In the genomic region with DNA sequence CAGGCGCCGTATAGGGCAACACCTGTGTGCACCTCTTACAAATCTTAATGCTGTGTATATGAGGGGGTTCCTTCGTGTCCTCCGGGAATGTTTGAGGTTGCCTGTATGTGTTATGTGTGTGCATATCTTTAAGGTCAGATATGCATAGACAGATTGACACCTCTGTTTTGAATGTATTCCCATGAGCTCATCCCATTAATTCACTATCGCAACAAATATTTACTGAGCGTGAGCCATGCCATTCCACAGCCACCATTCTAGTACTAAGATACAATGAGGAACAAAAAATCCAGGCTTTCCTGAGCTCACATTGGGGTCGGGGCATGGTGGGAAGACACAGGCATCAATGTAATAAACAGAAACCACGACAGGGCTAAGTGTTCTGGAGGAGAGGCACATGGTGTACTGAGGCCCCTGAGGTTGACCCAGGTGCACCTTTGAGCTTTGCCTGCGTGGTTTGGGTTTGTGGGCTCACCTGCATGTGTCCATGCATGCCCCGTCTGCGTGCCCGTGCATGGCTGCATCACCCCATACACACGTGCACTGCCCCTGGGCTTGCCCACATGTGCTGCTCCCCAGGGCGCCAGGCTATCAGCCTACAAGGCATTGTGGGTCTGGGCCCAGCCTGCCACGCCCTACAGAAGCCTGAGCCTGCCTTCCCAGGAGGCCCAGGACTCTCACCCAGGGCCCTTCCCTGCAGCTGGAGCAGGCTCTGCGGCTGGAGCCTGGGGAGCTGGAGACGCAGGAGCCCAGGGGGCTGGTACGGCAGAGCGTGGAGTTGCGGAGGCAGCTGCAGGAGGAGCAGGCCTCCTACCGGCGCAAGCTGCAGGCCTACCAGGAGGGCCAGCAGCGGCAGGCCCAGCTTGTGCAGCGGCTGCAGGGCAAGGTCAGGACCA, we compare ENCODE assay signal across 7 cellular contexts. TPM values are rescaled to one million over a fixed set of nuclear protein-coding genes. Genes with fewer than 3 reads are reported as not detected.
"Had no signal": no experiment of that assay in that cellular context is flagged by ENCODE, and none has a peak within 500 bp of the region (broad histone marks: within the 10 kb centered on the region; RNA-seq: fewer than 3 reads in every experiment).

No MANE protein-coding gene starts in this region.

RNA-seq across cellular contexts. Expression of gene RNU1-2, which starts 33.6 kb away (rescaled TPM):
- total RNA-seq: fibroblast of villous mesenchyme had no signal
- polyA plus RNA-seq: adipose tissue, cardiac muscle cell, stomach had no signal

RNA-seq across cellular contexts. Expression of gene MFAP2, which starts 51.0 kb away (rescaled TPM):
- total RNA-seq: activated CD4-positive, alpha-beta memory T cell treated with anti-CD3 and anti-CD28 coated beads for 36 hours; activated CD4-positive, alpha-beta T cell treated with anti-CD3 and anti-CD28 coated beads for 36 hours; T-helper 17 cell had no signal
